Comparison of ENCODE assay signal across 1 cellular context in the genomic region with DNA sequence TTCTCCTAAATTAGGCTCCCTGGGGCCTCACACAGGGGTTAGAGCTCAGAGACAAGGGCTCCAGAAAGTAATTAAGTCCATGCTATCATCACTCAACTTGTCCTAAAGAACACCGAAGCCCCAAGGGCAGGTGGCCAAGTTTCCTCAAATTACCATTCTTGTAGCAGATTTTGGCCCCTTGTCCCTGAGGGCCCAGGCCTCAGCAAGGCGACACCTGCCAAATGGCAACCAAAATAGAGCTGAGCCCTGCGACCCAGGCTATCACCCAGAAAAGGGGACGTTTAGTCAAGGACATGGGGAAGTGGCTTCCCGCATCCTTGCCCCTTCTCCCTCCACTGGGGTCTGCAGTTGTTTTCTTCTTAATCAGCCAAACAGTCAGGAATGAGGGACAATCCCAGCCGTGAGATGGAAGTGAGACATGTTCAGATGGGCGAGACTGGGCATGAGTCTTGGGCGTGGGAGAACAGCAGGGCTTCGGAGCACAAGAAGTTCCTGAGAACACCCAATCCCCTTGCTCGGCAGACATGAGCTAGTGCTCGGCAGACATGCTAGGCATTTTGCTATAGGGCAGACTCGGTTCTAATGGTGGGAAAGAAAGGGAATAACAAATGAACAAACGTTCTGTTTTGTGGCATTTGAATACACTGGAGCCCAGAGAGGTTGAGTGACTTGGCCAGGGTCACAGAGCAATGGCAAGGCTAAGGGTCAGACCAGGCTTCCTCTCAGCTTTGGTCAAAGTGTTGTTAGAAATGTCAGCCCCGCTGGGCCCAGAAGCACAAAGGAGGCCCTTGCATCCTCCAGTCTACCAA.
TF ChIP-seq lines count a peak whose summit lies in the region.

No MANE protein-coding gene starts in this region.

TF ChIP-seq in K562, 482 proteins besides CTCF, POLR2A, EP300 and RAD21:
- TF ChIP-seq ZFP36 (IDR thresholded peaks at IDR 0.05; ENCODE audit: low read depth, low read length, partially characterized antibody) = peak; percentile 68
- TF ChIP-seq RBM25 (IDR thresholded peaks at IDR 0.05; ENCODE audit: low read depth, low read length, severe bottlenecking) = peak; percentile 42
- TF ChIP-seq CXXC5 (CRISPR knock-in tag; IDR thresholded peaks at IDR 0.05) = no peak
